1 cellular context compared by ENCODE assay signal in genomic region chr3:135261214-135261775, GRCh38.
TF ChIP-seq lines count a peak whose summit lies in the region.

No MANE protein-coding gene starts in this region.

TF ChIP-seq in H1, 55 proteins besides CTCF, POLR2A, EP300 and RAD21 (continued from another document):
- TF ChIP-seq TAF1 (IDR thresholded peaks at IDR 0.05; ENCODE audit: low read depth, low read length) (no peak), HDAC6 (IDR thresholded peaks at IDR 0.05; ENCODE audit: low read depth, low read length) (no peak), RXRA (IDR thresholded peaks at IDR 0.05; ENCODE audit: insufficient read depth, low read depth, low read length) (no peak), MAFK (IDR thresholded peaks at IDR 0.05; ENCODE audit: low read depth, low read length) (no peak), ZNF274 (IDR thresholded peaks at IDR 0.05; ENCODE audit: borderline replicate concordance, extremely low read depth, low read length) (no peak), HDAC2 (IDR thresholded peaks at IDR 0.05; ENCODE audit: borderline replicate concordance in 1 of 2, low read depth in 2 of 2, low read length in 2 of 2) (no peak)
